ENCODE assay signal across 32 cellular contexts in genomic region chr6:119653329-119653728, GRCh38.
"Had no signal": no experiment of that assay in that cellular context is flagged by ENCODE, and none has a peak within 500 bp of the region (broad histone marks: within the 10 kb centered on the region; RNA-seq: fewer than 3 reads in every experiment).

No MANE protein-coding gene starts in this region.

- H3K27ac ChIP-seq: SK-N-MC had no signal

- H3K4me1 Mint-ChIP-seq: activated CD4-positive, alpha-beta T cell treated with anti-CD3 and anti-CD28 coated beads for 36 hours; activated naive CD4-positive, alpha-beta T cell treated with anti-CD3 and anti-CD28 coated beads, Interleukin-2, amount 10 ng/mL, durations not matched to agents 7 days and 5 days; activated naive CD8-positive, alpha-beta T cell treated with anti-CD3 and anti-CD28 coated beads, Interleukin-2, amount 50 U/mL, for 24 hours; brain had no signal

- H3K4me3 ChIP-seq: MG63, SK-N-MC had no signal

- H3K27me3 ChIP-seq: MG63 had no signal

- H3K36me3 Mint-ChIP-seq: activated CD4-positive, alpha-beta memory T cell treated with anti-CD3 and anti-CD28 coated beads for 36 hours; activated naive CD4-positive, alpha-beta T cell treated with anti-CD3 and anti-CD28 coated beads, Interleukin-2, amount 10 ng/mL, durations not matched to agents 7 days and 5 days; activated naive CD8-positive, alpha-beta T cell; brain had no signal

- DNase-seq: activated CD4-positive, alpha-beta memory T cell treated with anti-CD3 and anti-CD28 coated beads for 36 hours; activated CD4-positive, alpha-beta T cell treated with anti-CD3 and anti-CD28 coated beads for 36 hours; activated CD4-positive, alpha-beta T cell treated with anti-CD3 and anti-CD28 coated beads, Interleukin-2, amount 10 ng/mL, durations not matched to agents 7 days and 5 days; activated CD8-positive, alpha-beta memory T cell treated with anti-CD3 and anti-CD28 coated beads, Interleukin-2, amount 50 U/mL, for 4 hours; activated gamma-delta T cell treated with Interleukin-2 at 50 U/mL for 16 hours; activated naive CD4-positive, alpha-beta T cell treated with anti-CD3 and anti-CD28 coated beads, Interleukin-2, amount 10 ng/mL, durations not matched to agents 7 days and 5 days; activated naive CD8-positive, alpha-beta T cell treated with anti-CD3 and anti-CD28 coated beads, Interleukin-2, amount 50 U/mL, for 24 hours; activated T-cell treated with anti-CD3 and anti-CD28 coated beads for 4 hours; activated T-cell treated with anti-CD3 and anti-CD28 coated beads, Interleukin-2, amount 50 U/mL, for 4 hours; anterior cingulate cortex; caudate nucleus; Karpas-422; KBM-7; MG63; NCI-H1048; NCI-H1105 treated with DMSO at 0.1 percent for 48 hours; NCI-H1436; NCI-H1694; NCI-H1930; NCI-H2081 treated with DMSO at 0.1 percent for 48 hours; NCI-H2171; NCI-H510A; NCI-H526; NCI-H748 treated with DMSO at 0.1 percent for 48 hours; OCI-M1; Right ventricle myocardium superior had no signal

- H3K9me3 Mint-ChIP-seq: activated CD4-positive, alpha-beta memory T cell treated with anti-CD3 and anti-CD28 coated beads for 36 hours; activated CD4-positive, alpha-beta T cell treated with anti-CD3 and anti-CD28 coated beads, Interleukin-2, amount 10 ng/mL, durations not matched to agents 7 days and 5 days; activated naive CD4-positive, alpha-beta T cell treated with anti-CD3 and anti-CD28 coated beads, Interleukin-2, amount 10 ng/mL, durations not matched to agents 7 days and 5 days; activated naive CD8-positive, alpha-beta T cell treated with anti-CD3 and anti-CD28 coated beads, Interleukin-2, amount 50 U/mL, for 24 hours; activated T-cell treated with anti-CD3 and anti-CD28 coated beads, Interleukin-2, amount 50 U/mL, for 4 hours; activated T-helper 1 cell treated with anti-CD3 and anti-CD28 coated beads, Interleukin-12 subunit alpha, Interleukin-12 subunit beta, Interleukin-2, Interleukin-4 antibody, amounts not matched to agents 30 ng/mL and 10 ng/mL and 1 ng/mL, durations not matched to agents 14 hours and 24 hours and 36 hours; brain; T-helper 1 cell treated with Interleukin-12 subunit alpha and Interleukin-12 subunit beta and Interleukin-4 antibody, amounts not matched to agents 30 μg/mL and 1 μg/mL, for 36 hours; T-helper 2 cell treated with Interferon-gamma antibody and Interleukin-4, amounts not matched to agents 5 μg/mL and 100 μg/mL, for 36 hours had no signal

- H3K4me3 Mint-ChIP-seq: activated CD4-positive, alpha-beta memory T cell treated with anti-CD3 and anti-CD28 coated beads for 36 hours; activated CD4-positive, alpha-beta T cell treated with anti-CD3 and anti-CD28 coated beads for 36 hours; activated CD4-positive, alpha-beta T cell treated with anti-CD3 and anti-CD28 coated beads, Interleukin-2, amount 10 ng/mL, durations not matched to agents 7 days and 5 days; activated naive CD4-positive, alpha-beta T cell treated with anti-CD3 and anti-CD28 coated beads, Interleukin-2, amount 10 ng/mL, durations not matched to agents 7 days and 5 days; activated naive CD8-positive, alpha-beta T cell; activated naive CD8-positive, alpha-beta T cell treated with anti-CD3 and anti-CD28 coated beads, Interleukin-2, amount 50 U/mL, for 24 hours; activated T-cell treated with anti-CD3 and anti-CD28 coated beads, Interleukin-2, amount 50 U/mL, for 4 hours; activated T-helper 1 cell treated with anti-CD3 and anti-CD28 coated beads, Interleukin-12 subunit alpha, Interleukin-12 subunit beta, Interleukin-2, Interleukin-4 antibody, amounts not matched to agents 30 ng/mL and 10 ng/mL and 1 ng/mL, durations not matched to agents 14 hours and 24 hours and 36 hours; brain; T-helper 1 cell treated with Interleukin-12 subunit alpha and Interleukin-12 subunit beta and Interleukin-4 antibody, amounts not matched to agents 30 μg/mL and 1 μg/mL, for 36 hours; T-helper 2 cell treated with Interferon-gamma antibody and Interleukin-4, amounts not matched to agents 5 μg/mL and 100 μg/mL, for 36 hours had no signal

- ATAC-seq: activated CD4-positive, alpha-beta T cell treated with anti-CD3 and anti-CD28 coated beads for 36 hours; activated naive CD8-positive, alpha-beta T cell treated with anti-CD3 and anti-CD28 coated beads, Interleukin-2, amount 50 U/mL, for 24 hours; activated T-cell treated with anti-CD3 and anti-CD28 coated beads, Interleukin-2, amount 50 U/mL, for 4 hours had no signal

- H3K9me3 ChIP-seq: MG63 had no signal

- H3K27ac Mint-ChIP-seq: activated CD4-positive, alpha-beta memory T cell treated with anti-CD3 and anti-CD28 coated beads for 36 hours; activated CD4-positive, alpha-beta T cell treated with anti-CD3 and anti-CD28 coated beads for 36 hours; activated CD4-positive, alpha-beta T cell treated with anti-CD3 and anti-CD28 coated beads, Interleukin-2, amount 10 ng/mL, durations not matched to agents 7 days and 5 days; activated naive CD4-positive, alpha-beta T cell treated with anti-CD3 and anti-CD28 coated beads, Interleukin-2, amount 10 ng/mL, durations not matched to agents 7 days and 5 days; activated naive CD8-positive, alpha-beta T cell; activated naive CD8-positive, alpha-beta T cell treated with anti-CD3 and anti-CD28 coated beads, Interleukin-2, amount 50 U/mL, for 24 hours; activated T-helper 1 cell treated with anti-CD3 and anti-CD28 coated beads, Interleukin-12 subunit alpha, Interleukin-12 subunit beta, Interleukin-2, Interleukin-4 antibody, amounts not matched to agents 30 ng/mL and 10 ng/mL and 1 ng/mL, durations not matched to agents 14 hours and 24 hours and 36 hours; brain; T-helper 1 cell treated with Interleukin-12 subunit alpha and Interleukin-12 subunit beta and Interleukin-4 antibody, amounts not matched to agents 30 μg/mL and 1 μg/mL, for 36 hours; T-helper 2 cell treated with Interferon-gamma antibody and Interleukin-4, amounts not matched to agents 5 μg/mL and 100 μg/mL, for 36 hours had no signal

- H3K36me3 ChIP-seq: MG63 had no signal

- H3K27me3 Mint-ChIP-seq: activated CD4-positive, alpha-beta memory T cell treated with anti-CD3 and anti-CD28 coated beads for 36 hours; activated CD4-positive, alpha-beta T cell treated with anti-CD3 and anti-CD28 coated beads for 36 hours; activated CD4-positive, alpha-beta T cell treated with anti-CD3 and anti-CD28 coated beads, Interleukin-2, amount 10 ng/mL, durations not matched to agents 7 days and 5 days; activated naive CD4-positive, alpha-beta T cell treated with anti-CD3 and anti-CD28 coated beads, Interleukin-2, amount 10 ng/mL, durations not matched to agents 7 days and 5 days; activated naive CD8-positive, alpha-beta T cell; activated naive CD8-positive, alpha-beta T cell treated with anti-CD3 and anti-CD28 coated beads, Interleukin-2, amount 50 U/mL, for 24 hours; brain had no signal
